Comparison of ENCODE assay signal across 8 cellular contexts in genomic region chr2:212595036-212595654, GRCh38. TPM values are rescaled to one million over a fixed set of nuclear protein-coding genes. Genes with fewer than 3 reads are reported as not detected.
DNase-seq lines count a peak whose midpoint lies in the region; ATAC-seq and TF ChIP-seq lines count a peak whose summit lies in the region.

No MANE protein-coding gene starts in this region.

- peak; percentile 8 for DNase-seq in NOMO-1 treated with DMSO at 0.1 percent for 48 hours (lab: John Stamatoyannopoulos, UW; ENCODE audit: unreplicated experiment)
- no peak for DNase-seq in NOMO-1 treated with dmso at 0.1 percent for 144 hours (lab: John Stamatoyannopoulos, UW; ENCODE audit: unreplicated experiment)
- DNase-seq in type B pancreatic cell (ENCODE audit: extremely low spot score, unreplicated experiment) = no peak
- no peak for DNase-seq in sigmoid colon

- no peaks in the 10 kb centered on the region for H3K27me3 Mint-ChIP-seq in type B pancreatic cell

- no peaks in the 10 kb centered on the region for H3K4me1 Mint-ChIP-seq in type B pancreatic cell (ENCODE audit: unreplicated experiment)

- no peak for TF ChIP-seq EP300 in sigmoid colon (IDR thresholded peaks at IDR 0.05)

- H3K27me3 ChIP-seq in sigmoid colon = no peaks in the 10 kb centered on the region

- H3K9me3 ChIP-seq in sigmoid colon = no peaks in the 10 kb centered on the region

- no peaks in the 10 kb centered on the region for H3K36me3 Mint-ChIP-seq in type B pancreatic cell

- peak; percentile 72 for TF ChIP-seq CTCF in VCaP (conservative IDR thresholded peaks at IDR 0.05)
- TF ChIP-seq CTCF in type B pancreatic cell (conservative IDR thresholded peaks at IDR 0.05) = peak; percentile 50
- TF ChIP-seq CTCF in sigmoid colon (IDR thresholded peaks at IDR 0.05) = no peak

- ATAC-seq in HG03565 (IDR thresholded peaks at IDR 0.05; ENCODE audit: unreplicated experiment) (peak; percentile 74), HG03139 (IDR thresholded peaks at IDR 0.05; ENCODE audit: unreplicated experiment) (no peak), HG02678 (IDR thresholded peaks at IDR 0.05; ENCODE audit: unreplicated experiment) (no peak)

- intact Hi-C loops in sigmoid colon (cut with DNase I) = no loop called here

- H3K27ac ChIP-seq in VCaP = no peak overlapping the region
- no peak overlapping the region for H3K27ac ChIP-seq in sigmoid colon

- no peaks in the 10 kb centered on the region for H3K9me3 Mint-ChIP-seq in type B pancreatic cell

- H3K4me3 Mint-ChIP-seq in type B pancreatic cell = no peak overlapping the region

- no peak overlapping the region for H3K4me3 ChIP-seq in sigmoid colon

- 37 to 52% methylated on average over 3 of the region's 3 CpGs for WGBS in sigmoid colon, 2 donors

- no peaks in the 10 kb centered on the region for H3K36me3 ChIP-seq in sigmoid colon

- no peaks in the 10 kb centered on the region for H3K4me1 ChIP-seq in sigmoid colon

- TF ChIP-seq POLR2A in sigmoid colon (IDR thresholded peaks at IDR 0.05) = no peak

- H3K27ac Mint-ChIP-seq in type B pancreatic cell = no peak overlapping the region

RNA-seq across cellular contexts. Expression of gene ERBB4, which starts 56.5 kb away (rescaled TPM):
- total RNA-seq in type B pancreatic cell (ENCODE audit: low replicate concordance) = 5.3 and 9.9 TPM in 2 replicates
- under 1 TPM; under 0.01 to 0.33 (median 0.21) TPM for total RNA-seq in sigmoid colon
- under 1 TPM in 2 of 3 donors, not detected in 1; under 0.01 to 0.03 TPM for polyA plus RNA-seq in sigmoid colon

Comparison
In these comparisons a context has a peak if more than half of its experiments do, and no peak if none do; other contexts are left out.
1. CTCF ChIP-seq: peak in VCaP (single experiment) and type B pancreatic cell (single experiment); none in sigmoid colon (0 of 4).